Comparison of ENCODE assay signal across 8 cellular contexts in the genomic region with DNA sequence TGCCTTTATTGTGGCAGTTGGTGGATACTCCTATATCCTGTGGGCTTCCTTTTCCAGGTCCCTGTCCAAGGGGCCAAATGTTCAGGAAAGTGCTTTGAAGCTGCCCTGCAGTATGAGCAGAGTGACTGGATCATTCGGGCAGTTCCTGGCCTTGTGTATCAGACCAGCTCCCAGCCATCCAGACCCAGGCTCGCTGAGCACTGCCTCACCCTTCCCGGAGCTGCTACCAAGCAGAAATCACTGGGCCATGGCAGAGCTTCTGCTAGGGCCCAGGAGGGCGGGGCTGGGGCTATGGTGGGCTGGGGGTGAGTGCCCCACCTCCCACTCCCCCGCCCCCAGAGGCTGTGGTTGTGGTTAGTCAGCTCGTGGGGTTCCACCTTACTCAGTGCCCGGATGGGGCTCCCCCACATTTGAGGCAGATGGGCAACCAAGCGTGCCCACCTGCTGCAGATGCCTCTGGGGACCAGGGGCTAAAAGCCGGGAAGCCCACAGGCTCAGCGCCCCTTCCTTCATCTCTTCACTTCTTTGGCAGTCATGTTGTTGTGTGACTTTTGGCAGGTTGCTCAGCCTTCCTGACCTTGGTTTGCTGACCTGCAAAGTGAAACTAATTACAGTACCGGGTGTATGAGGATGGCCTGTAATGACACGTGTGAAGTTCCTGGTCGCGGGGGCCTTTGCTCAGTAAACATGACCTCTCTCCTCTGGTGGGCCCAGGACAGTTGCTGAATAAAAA. TPM values are rescaled to one million over a fixed set of nuclear protein-coding genes. Genes with fewer than 3 reads are reported as not detected.
DNase-seq lines count a peak whose midpoint lies in the region; ATAC-seq lines count a peak whose summit lies in the region.

No MANE protein-coding gene starts in this region.

- peak overlapping the region; percentile 93 to 99 (median 98) for H3K27ac Mint-ChIP-seq in naive B cell

- H3K4me3 Mint-ChIP-seq in naive B cell = peak overlapping the region; percentile 36 to 93 (median 84)

- intact Hi-C loops in Right ventricle myocardium inferior (cut with DNase I) (loop anchor here (5.0 to 10.0 kb wide), 3 partner anchors 55 to 468 kb away; a partner anchor contains a TSS), cardiac septum (cut with DNase I) (no loop called here)

- H3K27me3 Mint-ChIP-seq in naive B cell = peaks cover 28 to 47% (median 45%) of the 10 kb centered on the region in 3 donors

- H3K9me3 Mint-ChIP-seq in naive B cell = no peaks in the 10 kb centered on the region

- no peak for ATAC-seq in Right ventricle myocardium inferior
- peak; percentile 63 for ATAC-seq in HG03139 (IDR thresholded peaks at IDR 0.05; ENCODE audit: unreplicated experiment)
- ATAC-seq in naive B cell (ENCODE audit: low read depth in 2 of 2) = peak; percentile 85 to 86

- peaks cover 60 to 79% (median 71%) of the 10 kb centered on the region in 3 donors for H3K4me1 Mint-ChIP-seq in naive B cell

- peak; percentile 56 for DNase-seq in Right ventricle myocardium inferior (ENCODE audit: missing footprints)
- no peak for DNase-seq in cardiac septum (ENCODE audit: low spot score)
- peak; percentile 57 for DNase-seq in activated CD8-positive, alpha-beta memory T cell treated with anti-CD3 and anti-CD28 coated beads, Interleukin-2, amount 50 U/mL, for 4 hours
- peak; percentile 98 for DNase-seq in naive B cell
- no peak for DNase-seq in hepatic stellate cell (ENCODE audit: low spot score)
- DNase-seq in mucosa of gallbladder (ENCODE audit: low spot score) = no peak
- no peak for DNase-seq in superior temporal gyrus (ENCODE audit: extremely low spot score)

- H3K36me3 Mint-ChIP-seq in naive B cell = no peaks in the 10 kb centered on the region

RNA-seq across cellular contexts. Expression of a gene that starts 2.0 kb away (rescaled TPM):
- total RNA-seq in Right ventricle myocardium inferior (32.5 TPM), cardiac septum (33.5 TPM), mucosa of gallbladder (33.2 TPM)
- 1 to 10 TPM in 1 of 6 donors, under 1 TPM in 1, not detected in 4; 0.13 to 1.9 TPM for polyA plus RNA-seq in naive B cell (ENCODE audit: low read depth in 6 of 6)

Comparison
In these comparisons a context has a peak if more than half of its experiments do, and no peak if none do; other contexts are left out.
1. DNase-seq: peak in Right ventricle myocardium inferior (single experiment), activated CD8-positive, alpha-beta memory T cell treated with anti-CD3 and anti-CD28 coated beads, Interleukin-2, amount 50 U/mL, for 4 hours (single experiment) and naive B cell (single experiment); none in cardiac septum (single experiment), hepatic stellate cell (single experiment), mucosa of gallbladder (single experiment) and superior temporal gyrus (single experiment).